In genomic region chr6:127791779-127792528, GRCh38 we compare ENCODE assay signal across 28 cellular contexts.
"Had no signal": no experiment of that assay in that cellular context is flagged by ENCODE, and none has a peak within 500 bp of the region (broad histone marks: within the 10 kb centered on the region; RNA-seq: fewer than 3 reads in every experiment).

No MANE protein-coding gene starts in this region.

- ATAC-seq: psoas muscle had no signal

- H3K9me3 ChIP-seq: adrenal gland, ascending aorta, left ventricle myocardium inferior, psoas muscle, stomach, thyroid gland had no signal

- H3K36me3 ChIP-seq: adrenal gland, ascending aorta, cardiac muscle cell, left ventricle myocardium inferior, stomach, thyroid gland had no signal

- H3K9me3 Mint-ChIP-seq: stimulated activated naive B cell treated with anti-CD40 and anti-IgM and Interleukin-4, amounts not matched to agents 10 μg/mL and 1 μg/mL and 100 μg/mL, for 72 hours; T-helper 1 cell treated with Interleukin-12 subunit alpha and Interleukin-12 subunit beta and Interleukin-4 antibody, amounts not matched to agents 30 μg/mL and 1 μg/mL, for 36 hours had no signal

- H3K79me2 ChIP-seq: parathyroid adenoma had no signal

- H2AFZ ChIP-seq: parathyroid adenoma had no signal

- H3K4me1 Mint-ChIP-seq: brain; stimulated activated naive B cell treated with anti-CD40 and anti-IgM and Interleukin-4, amounts not matched to agents 10 μg/mL and 1 μg/mL and 100 μg/mL, for 72 hours had no signal

- H3K27me3 ChIP-seq: adrenal gland, ascending aorta, cardiac muscle cell, dorsolateral prefrontal cortex, stomach, thyroid gland had no signal

- H3K27ac Mint-ChIP-seq: brain; stimulated activated naive B cell treated with anti-CD40 and anti-IgM and Interleukin-4, amounts not matched to agents 10 μg/mL and 1 μg/mL and 100 μg/mL, for 72 hours had no signal

- H3K4me2 ChIP-seq: smooth muscle cell had no signal

- H3K36me3 Mint-ChIP-seq: brain; stimulated activated naive B cell treated with anti-CD40 and anti-IgM and Interleukin-4, amounts not matched to agents 10 μg/mL and 1 μg/mL and 100 μg/mL, for 72 hours had no signal

- DNase-seq: activated CD4-positive, alpha-beta T cell treated with anti-CD3 and anti-CD28 coated beads for 4 hours; activated CD4-positive, alpha-beta T cell treated with anti-CD3 and anti-CD28 coated beads, Interleukin-2, amount 50 U/mL, for 4 hours; activated CD8-positive, alpha-beta memory T cell treated with anti-CD3 and anti-CD28 coated beads for 24 hours; activated gamma-delta T cell; activated naive CD4-positive, alpha-beta T cell treated with anti-CD3 and anti-CD28 coated beads, Interleukin-2, amount 50 U/mL, for 16 hours; activated T-cell treated with anti-CD3 and anti-CD28 coated beads, Interleukin-2, amount 50 U/mL, for 1 hour; adrenal gland; cerebellar nuclear complex; dorsolateral prefrontal cortex; effector memory CD4-positive, alpha-beta T cell; left ventricle myocardium inferior; mesendoderm; nucleus accumbens; psoas muscle; stimulated activated CD4-positive, alpha-beta T cell treated with anti-CD3 and anti-CD28 coated beads, Interleukin-1b, Interleukin-23, amount 100 ng/mL, for 48 hours; stimulated activated naive B cell treated with anti-CD40 and anti-IgM and Interleukin-4, amounts not matched to agents 10 μg/mL and 1 μg/mL and 100 μg/mL, for 72 hours; stomach; T-helper 9 cell; thyroid gland had no signal

- H3K27me3 Mint-ChIP-seq: stimulated activated naive B cell treated with anti-CD40 and anti-IgM and Interleukin-4, amounts not matched to agents 10 μg/mL and 1 μg/mL and 100 μg/mL, for 72 hours had no signal

- H3K27ac ChIP-seq: adrenal gland, ascending aorta, cardiac muscle cell, coronary artery, left ventricle myocardium inferior, parathyroid adenoma, psoas muscle, stomach, thyroid gland, VCaP had no signal

- H3K4me3 Mint-ChIP-seq: brain; stimulated activated naive B cell treated with anti-CD40 and anti-IgM and Interleukin-4, amounts not matched to agents 10 μg/mL and 1 μg/mL and 100 μg/mL, for 72 hours; T-helper 1 cell treated with Interleukin-12 subunit alpha and Interleukin-12 subunit beta and Interleukin-4 antibody, amounts not matched to agents 30 μg/mL and 1 μg/mL, for 36 hours had no signal

- H3K4me1 ChIP-seq: adrenal gland, ascending aorta, left ventricle myocardium inferior, parathyroid adenoma, psoas muscle, stomach, thyroid gland had no signal

- H3K4me3 ChIP-seq: adrenal gland, ascending aorta, cardiac muscle cell, coronary artery, left ventricle myocardium inferior, lung, psoas muscle, smooth muscle cell, stomach, thyroid gland had no signal
